ENCODE assay signal across 8 cellular contexts in the genomic region with DNA sequence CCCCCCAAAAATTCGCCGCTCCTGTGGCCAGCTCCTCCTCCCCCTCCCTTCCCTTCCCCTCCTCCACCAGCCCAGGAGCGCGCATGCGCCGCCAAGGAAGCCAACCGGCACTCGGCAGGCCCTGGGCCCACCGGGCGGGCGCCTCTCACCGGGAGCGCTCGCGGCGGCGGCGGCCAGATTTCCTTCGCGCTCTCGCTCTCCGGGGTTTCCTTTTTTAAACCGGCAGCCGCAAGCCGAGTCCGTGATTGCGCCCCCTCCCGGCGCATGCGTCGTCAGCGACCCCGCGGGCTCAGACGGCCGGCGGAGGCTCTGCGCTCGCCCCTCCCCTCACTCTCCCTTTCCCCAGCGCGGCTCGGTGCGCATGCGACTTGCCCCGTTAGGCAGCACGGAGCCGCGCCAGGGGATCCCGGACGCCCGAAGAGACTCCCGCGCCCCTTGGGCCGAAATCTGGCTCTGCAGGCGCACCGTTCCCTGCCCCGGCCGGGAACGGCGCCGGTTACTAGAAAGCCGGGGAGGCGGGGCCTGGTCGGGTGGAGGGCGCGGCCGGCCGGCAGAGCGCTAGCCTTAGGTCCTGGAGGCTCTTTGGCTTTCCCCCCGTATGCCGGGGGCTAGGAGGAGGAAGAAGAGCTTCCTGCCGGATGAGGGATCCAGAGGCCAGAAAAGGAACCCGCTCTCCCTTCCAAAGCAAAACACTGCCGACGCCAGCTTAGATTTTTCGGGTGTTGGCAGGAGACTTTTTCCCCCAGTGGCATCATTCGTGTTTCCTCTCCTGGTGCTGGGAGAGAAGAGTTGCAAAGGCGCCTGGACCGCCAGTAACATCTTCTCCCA. TPM values are rescaled to one million over a fixed set of nuclear protein-coding genes. Genes with fewer than 3 reads are reported as not detected.
DNase-seq lines count a peak whose midpoint lies in the region; ATAC-seq, FAIRE-seq and TF ChIP-seq lines count a peak whose summit lies in the region.

A gene with protein sequence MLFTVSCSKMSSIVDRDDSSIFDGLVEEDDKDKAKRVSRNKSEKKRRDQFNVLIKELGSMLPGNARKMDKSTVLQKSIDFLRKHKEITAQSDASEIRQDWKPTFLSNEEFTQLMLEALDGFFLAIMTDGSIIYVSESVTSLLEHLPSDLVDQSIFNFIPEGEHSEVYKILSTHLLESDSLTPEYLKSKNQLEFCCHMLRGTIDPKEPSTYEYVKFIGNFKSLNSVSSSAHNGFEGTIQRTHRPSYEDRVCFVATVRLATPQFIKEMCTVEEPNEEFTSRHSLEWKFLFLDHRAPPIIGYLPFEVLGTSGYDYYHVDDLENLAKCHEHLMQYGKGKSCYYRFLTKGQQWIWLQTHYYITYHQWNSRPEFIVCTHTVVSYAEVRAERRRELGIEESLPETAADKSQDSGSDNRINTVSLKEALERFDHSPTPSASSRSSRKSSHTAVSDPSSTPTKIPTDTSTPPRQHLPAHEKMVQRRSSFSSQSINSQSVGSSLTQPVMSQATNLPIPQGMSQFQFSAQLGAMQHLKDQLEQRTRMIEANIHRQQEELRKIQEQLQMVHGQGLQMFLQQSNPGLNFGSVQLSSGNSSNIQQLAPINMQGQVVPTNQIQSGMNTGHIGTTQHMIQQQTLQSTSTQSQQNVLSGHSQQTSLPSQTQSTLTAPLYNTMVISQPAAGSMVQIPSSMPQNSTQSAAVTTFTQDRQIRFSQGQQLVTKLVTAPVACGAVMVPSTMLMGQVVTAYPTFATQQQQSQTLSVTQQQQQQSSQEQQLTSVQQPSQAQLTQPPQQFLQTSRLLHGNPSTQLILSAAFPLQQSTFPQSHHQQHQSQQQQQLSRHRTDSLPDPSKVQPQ (minus strand): TSS at position 277 of the 828 bp plus-strand sequence. CDS start 64,124 bp downstream, outside the sequence.

- peaks cover 13 to 37% (median 30%) of the 10 kb centered on the region in 11 experiments; a peak in 19 of 22 replicates for H4K20me1 ChIP-seq in BLaER1 treated with 17β-estradiol and CSF1 and Interleukin-3, amounts not matched to agents 10 nM and 100 nM

- intact Hi-C loops in left lung (cut with DNase I), result loop anchor here in 1 of 2 donors (10.0 kb wide), 1 partner anchor 202 kb away; a partner anchor contains a TSS

- H3K27me3 ChIP-seq in BLaER1 treated with 17β-estradiol and CSF1 and Interleukin-3, amounts not matched to agents 10 nM and 100 nM, result no peaks in the 10 kb centered on the region
- H3K27me3 ChIP-seq in left lung, result no peaks in the 10 kb centered on the region

- peak; percentile 35 to 70 for TF ChIP-seq CTCF in left lung (IDR thresholded peaks at IDR 0.05)

- H3K36me3 ChIP-seq in BLaER1 treated with 17β-estradiol and CSF1 and Interleukin-3, amounts not matched to agents 10 nM and 100 nM, result peaks cover 0 to 7% (median 0%) of the 10 kb centered on the region in 11 experiments; a peak in 4 of 22 replicates
- no peaks in the 10 kb centered on the region for H3K36me3 ChIP-seq in left lung

- H3K4me2 ChIP-seq in BLaER1 treated with 17β-estradiol and CSF1 and Interleukin-3, amounts not matched to agents 10 nM and 100 nM, result peak within 1 kb of the TSS; percentile 85 to 98 (median 88)

- ATAC-seq in HG03442 (IDR thresholded peaks at IDR 0.05; ENCODE audit: unreplicated experiment), result peak; percentile 70
- peak; percentile 87 for ATAC-seq in left lung

- peak; percentile 73 for FAIRE-seq in GM19239 (lab: Jason Lieb, UNC)

- peak within 1 kb of the TSS; percentile 80 to 96 (median 94) for H3K27ac ChIP-seq in BLaER1 treated with 17β-estradiol and CSF1 and Interleukin-3, amounts not matched to agents 10 nM and 100 nM
- peak within 1 kb of the TSS; percentile 93 to 99 for H3K27ac ChIP-seq in left lung

- peaks cover under 1 to 3% (median 2%) of the 10 kb centered on the region in 11 experiments; a peak in 14 of 22 replicates for H3K9me3 ChIP-seq in BLaER1 treated with 17β-estradiol and CSF1 and Interleukin-3, amounts not matched to agents 10 nM and 100 nM (replicated peaks in 1 of 11)
- no peaks in the 10 kb centered on the region for H3K9me3 ChIP-seq in left lung

- peaks cover 26 to 41% (median 32%) of the 10 kb centered on the region in 10 experiments for H3K4me1 ChIP-seq in BLaER1 treated with 17β-estradiol and CSF1 and Interleukin-3, amounts not matched to agents 10 nM and 100 nM
- H3K4me1 ChIP-seq in left lung, result peaks cover 4 to 18% of the 10 kb centered on the region in 2 donors

- H3K4me3 ChIP-seq in BLaER1 treated with 17β-estradiol and CSF1 and Interleukin-3, amounts not matched to agents 10 nM and 100 nM, result peak within 1 kb of the TSS; percentile 56 to 92 (median 82)
- peak within 1 kb of the TSS; percentile 74 to 81 for H3K4me3 ChIP-seq in left lung

- H3K9ac ChIP-seq in BLaER1 treated with 17β-estradiol and CSF1 and Interleukin-3, amounts not matched to agents 10 nM and 100 nM, result peak within 1 kb of the TSS; percentile 91 to 96 (median 95)

- DNase-seq in GM19239 (ENCODE audit: insufficient read length, low spot score) (peak; percentile 50), NCI-H510A treated with DMSO at 0.1 percent for 48 hours (lab: John Stamatoyannopoulos, UW) (peak; percentile 93), dedifferentiated amniotic fluid mesenchymal stem cell (ENCODE audit: extremely low spot score) (peak; percentile 83), left lung (peak; percentile 88 to 96)
- peak; percentile 80 for DNase-seq in activated CD4-positive, alpha-beta T cell treated with anti-CD3 and anti-CD28 coated beads, Interleukin-2, amount 50 U/mL, for 1 hour
- DNase-seq in stimulated activated CD4-positive, alpha-beta T cell treated with anti-CD3 and anti-CD28 coated beads, Interleukin-2, amount 100 ng/mL, for 48 hours, result peak; percentile 73 to 74

RNA-seq across cellular contexts. Expression of the gene that starts here (rescaled TPM):
- 10 to 100 TPM; 24.7 to 27.6 TPM for total RNA-seq in left lung

Comparison
In these comparisons a context has a peak if more than half of its experiments do, and no peak if none do; other contexts are left out.
1. Peak in every context shown above with its lines: DNase-seq, ATAC-seq, H3K4me3 ChIP-seq and H3K27ac ChIP-seq.